ENCODE assay signal across 1 cellular context in genomic region chr3:197256836-197257444, GRCh38.
TF ChIP-seq lines count a peak whose summit lies in the region.

No MANE protein-coding gene starts in this region.

TF ChIP-seq in HEK293, 187 proteins besides CTCF, POLR2A, EP300 and RAD21 (continued from another document):
- TF ChIP-seq TCF7L2 (IDR thresholded peaks at IDR 0.05; ENCODE audit: borderline replicate concordance, low read depth, low read length), result no peak
- no peak for TF ChIP-seq ZNF629 (tag by site-specific recombination; IDR thresholded peaks at IDR 0.05)
